In the genomic region with DNA sequence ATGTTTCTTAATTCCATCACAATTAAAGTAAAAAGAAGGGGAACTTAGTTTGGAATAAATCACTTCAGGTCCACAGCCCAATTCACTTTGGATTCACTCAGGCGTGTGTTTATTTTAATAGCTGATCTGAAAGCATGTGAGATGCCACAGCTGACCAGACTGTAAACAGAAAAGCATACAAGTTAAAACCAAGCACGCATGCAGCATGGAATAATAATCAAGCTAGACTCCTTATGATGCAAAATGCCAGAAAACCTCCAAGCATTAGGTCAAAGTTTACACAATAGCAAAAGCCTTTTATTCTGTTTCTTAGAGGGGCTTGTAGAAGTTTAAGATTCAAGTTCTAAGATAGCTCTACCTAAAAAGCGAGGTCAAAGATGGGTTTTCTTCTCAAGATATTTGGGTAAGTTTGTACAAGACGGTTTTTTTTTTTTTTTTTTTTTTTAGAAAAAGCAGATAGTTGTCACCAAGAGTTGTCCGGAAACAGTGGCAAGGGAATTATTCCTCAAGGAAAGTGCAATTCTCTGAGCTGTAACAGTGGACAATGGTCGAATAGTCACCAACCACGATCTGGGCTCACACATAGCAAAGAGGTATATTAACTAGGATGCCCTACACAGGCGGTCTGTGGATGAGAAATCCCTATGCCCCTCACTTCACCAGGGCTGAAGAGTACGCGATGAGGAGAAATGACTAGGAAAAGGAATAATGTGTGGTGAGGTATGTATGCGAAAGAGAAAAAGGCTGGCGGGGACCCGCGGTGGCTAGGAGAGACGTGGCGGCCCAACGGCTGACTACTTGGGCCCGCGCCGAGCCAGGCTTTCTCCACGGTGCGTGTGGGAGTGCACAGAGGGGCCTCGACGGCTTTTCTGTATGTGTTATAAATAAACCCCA, we compare ENCODE assay signal across 9 cellular contexts. TPM values are rescaled to one million over a fixed set of nuclear protein-coding genes. Genes with fewer than 3 reads are reported as not detected.
DNase-seq lines count a peak whose midpoint lies in the region; ATAC-seq and TF ChIP-seq lines count a peak whose summit lies in the region.
"Had no signal": no experiment of that assay in that cellular context is flagged by ENCODE, and none has a peak within 500 bp of the region (broad histone marks: within the 10 kb centered on the region; RNA-seq: fewer than 3 reads in every experiment).

No MANE protein-coding gene starts in this region.

- TF ChIP-seq CTCF in endothelial cell (IDR thresholded peaks at IDR 0.05; ENCODE audit: unreplicated experiment) (no peak), mucosa of descending colon (IDR thresholded peaks at IDR 0.05) (no peak), vagina (IDR thresholded peaks at IDR 0.05) (no peak)

- CTCF ChIA-PET in activated naive CD4-positive, alpha-beta T cell treated with anti-CD3 and anti-CD28 coated beads, Interleukin-2, amount 10 ng/mL, durations not matched to agents 7 days and 5 days (lab: Charles Lee) = no interaction called here

- no peak for TF ChIP-seq POLR2A in vagina (IDR thresholded peaks at IDR 0.05)

- DNase-seq in activated naive CD4-positive, alpha-beta T cell treated with anti-CD3 and anti-CD28 coated beads, Interleukin-2, amount 10 ng/mL, durations not matched to agents 7 days and 5 days = no peak
- DNase-seq in endothelial cell (ENCODE audit: low spot score) = no peak
- DNase-seq in mucosa of descending colon = no peak
- DNase-seq in vagina (ENCODE audit: extremely low spot score in 2 of 2) = no peak
- no peak for DNase-seq in amniotic stem cell (lab: John Stamatoyannopoulos, UW)
- DNase-seq in NCI-H146 treated with DMSO at 0.1 percent for 48 hours (lab: John Stamatoyannopoulos, UW; ENCODE audit: unreplicated experiment) = no peak
- DNase-seq: DND-41 had no signal

- H3K36me3 ChIP-seq in mucosa of descending colon (ENCODE audit: low read depth) (no peaks in the 10 kb centered on the region), vagina (no peaks in the 10 kb centered on the region)

- H3K27ac ChIP-seq in vagina = peak overlapping the region; percentile 75

- H3K27me3 Mint-ChIP-seq in activated naive CD4-positive, alpha-beta T cell treated with anti-CD3 and anti-CD28 coated beads, Interleukin-2, amount 50 U/mL, for 24 hours = peaks cover 20% of the 10 kb centered on the region
- peaks cover 23% of the 10 kb centered on the region for H3K27me3 Mint-ChIP-seq in activated naive CD4-positive, alpha-beta T cell treated with anti-CD3 and anti-CD28 coated beads, Interleukin-2, amount 10 ng/mL, durations not matched to agents 7 days and 5 days
- no peaks in the 10 kb centered on the region for H3K27me3 Mint-ChIP-seq in endothelial cell (ENCODE audit: unreplicated experiment)

- H3K27me3 ChIP-seq in vagina = no peaks in the 10 kb centered on the region

- peak overlapping the region; percentile 36 for H3K27ac Mint-ChIP-seq in activated naive CD4-positive, alpha-beta T cell treated with anti-CD3 and anti-CD28 coated beads, Interleukin-2, amount 50 U/mL, for 24 hours
- H3K27ac Mint-ChIP-seq in activated naive CD4-positive, alpha-beta T cell treated with anti-CD3 and anti-CD28 coated beads, Interleukin-2, amount 10 ng/mL, durations not matched to agents 7 days and 5 days = no peak overlapping the region
- peak overlapping the region; percentile 89 for H3K27ac Mint-ChIP-seq in endothelial cell (ENCODE audit: unreplicated experiment)

- intact Hi-C loops in mucosa of descending colon (cut with DNase I, micrococcal nuclease) = no loop called here
- intact Hi-C loops in vagina (cut with DNase I) = no loop called here

- no peaks in the 10 kb centered on the region for H3K36me3 Mint-ChIP-seq in activated naive CD4-positive, alpha-beta T cell treated with anti-CD3 and anti-CD28 coated beads, Interleukin-2, amount 50 U/mL, for 24 hours
- no peaks in the 10 kb centered on the region for H3K36me3 Mint-ChIP-seq in activated naive CD4-positive, alpha-beta T cell treated with anti-CD3 and anti-CD28 coated beads, Interleukin-2, amount 10 ng/mL, durations not matched to agents 7 days and 5 days
- H3K36me3 Mint-ChIP-seq in endothelial cell (ENCODE audit: low read depth, unreplicated experiment) = no peaks in the 10 kb centered on the region

- no peaks in the 10 kb centered on the region for H3K9me3 Mint-ChIP-seq in activated naive CD4-positive, alpha-beta T cell treated with anti-CD3 and anti-CD28 coated beads, Interleukin-2, amount 50 U/mL, for 24 hours
- H3K9me3 Mint-ChIP-seq in activated naive CD4-positive, alpha-beta T cell treated with anti-CD3 and anti-CD28 coated beads, Interleukin-2, amount 10 ng/mL, durations not matched to agents 7 days and 5 days = no peaks in the 10 kb centered on the region
- no peaks in the 10 kb centered on the region for H3K9me3 Mint-ChIP-seq in endothelial cell (ENCODE audit: unreplicated experiment)

- no peak overlapping the region for H3K4me3 ChIP-seq in mucosa of descending colon
- peak overlapping the region; percentile 54 to 61 for H3K4me3 ChIP-seq in vagina

- peaks cover 8% of the 10 kb centered on the region for H3K4me1 Mint-ChIP-seq in activated naive CD4-positive, alpha-beta T cell treated with anti-CD3 and anti-CD28 coated beads, Interleukin-2, amount 50 U/mL, for 24 hours
- peaks cover 2% of the 10 kb centered on the region for H3K4me1 Mint-ChIP-seq in activated naive CD4-positive, alpha-beta T cell treated with anti-CD3 and anti-CD28 coated beads, Interleukin-2, amount 10 ng/mL, durations not matched to agents 7 days and 5 days
- H3K4me1 Mint-ChIP-seq in endothelial cell (ENCODE audit: unreplicated experiment) = peaks cover 6% of the 10 kb centered on the region

- H3K9me3 ChIP-seq in mucosa of descending colon (no peaks in the 10 kb centered on the region), vagina (no peaks in the 10 kb centered on the region)

- H3K4me1 ChIP-seq in mucosa of descending colon (ENCODE audit: low read depth) (no peaks in the 10 kb centered on the region), vagina (no peaks in the 10 kb centered on the region)

- H3K4me3 Mint-ChIP-seq in activated naive CD4-positive, alpha-beta T cell treated with anti-CD3 and anti-CD28 coated beads, Interleukin-2, amount 50 U/mL, for 24 hours = peak overlapping the region; percentile 20
- H3K4me3 Mint-ChIP-seq in activated naive CD4-positive, alpha-beta T cell treated with anti-CD3 and anti-CD28 coated beads, Interleukin-2, amount 10 ng/mL, durations not matched to agents 7 days and 5 days = no peak overlapping the region
- H3K4me3 Mint-ChIP-seq in endothelial cell (ENCODE audit: unreplicated experiment) = peak overlapping the region; percentile 93

- ATAC-seq in mucosa of descending colon (peak; percentile 36), HG03460 (IDR thresholded peaks at IDR 0.05; ENCODE audit: unreplicated experiment) (no peak)

RNA-seq across cellular contexts. Expression of gene PRRG1, which starts 0.7 kb away (rescaled TPM):
- 16.5 TPM for total RNA-seq in endothelial cell (ENCODE audit: unreplicated experiment)
- 10 to 100 TPM; 11.1 to 12.0 (median 11.6) TPM for total RNA-seq in mucosa of descending colon
- total RNA-seq in vagina = 9.8 TPM
